In genomic region chr12:120356567-120357030, GRCh38 we compare ENCODE assay signal across 8 cellular contexts. TPM values are rescaled to one million over a fixed set of nuclear protein-coding genes. Genes with fewer than 3 reads are reported as not detected.
A peak's percentile ranks its signal among the peaks of the same experiment; 100 is the strongest.
DNase-seq lines count a peak whose midpoint lies in the region; ATAC-seq and TF ChIP-seq lines count a peak whose summit lies in the region.

No MANE protein-coding gene starts in this region.

- H3K27ac ChIP-seq in neutrophil (no peak overlapping the region), stomach (no peak overlapping the region)

- no peak for TF ChIP-seq POLR2A in stomach (IDR thresholded peaks at IDR 0.05)

- TF ChIP-seq CTCF in fibroblast of pulmonary artery (IDR thresholded peaks at IDR 0.05; ENCODE audit: low read length, missing control alignments) (peak; percentile 90), neutrophil (IDR thresholded peaks at IDR 0.05) (peak; percentile 70), stomach (IDR thresholded peaks at IDR 0.05) (peak in 6 of 7 experiments; percentile 68 to 93 (median 79))

- H3K27me3 ChIP-seq in neutrophil = peaks cover 47% of the 10 kb centered on the region
- H3K27me3 ChIP-seq in stomach = peaks cover 0 to 6% (median 5%) of the 10 kb centered on the region in 3 donors

- no peak for TF ChIP-seq EP300 in stomach (IDR thresholded peaks at IDR 0.05)

- no peak for ATAC-seq in HG02759 (IDR thresholded peaks at IDR 0.05; ENCODE audit: unreplicated experiment)

- H3K4me3 ChIP-seq in fibroblast of pulmonary artery (replicated peaks; ENCODE audit: low read depth, low read length) (no peak overlapping the region), neutrophil (ENCODE audit: low read depth in 1 of 2, low read length in 1 of 2) (no peak overlapping the region), stomach (no peak overlapping the region)

- intact Hi-C loops in stomach (cut with DNase I; ENCODE audit: low total_unique reads) = loop anchor here (5.0 kb wide), 1 partner anchor 71 kb away; no protein-coding TSS in a partner anchor

- H3K4me1 ChIP-seq in neutrophil (ENCODE audit: control insufficient read depth in 1 of 2, insufficient read depth in 1 of 2, low read depth in 1 of 2, low read length in 1 of 2) = no peaks in the 10 kb centered on the region
- peaks cover 5 to 12% (median 6%) of the 10 kb centered on the region in 4 donors for H3K4me1 ChIP-seq in stomach

- DNase-seq in DMS114 treated with DMSO at 0.1 percent for 48 hours (lab: John Stamatoyannopoulos, UW; ENCODE audit: unreplicated experiment) (peak; percentile 46), HuH-7 (ENCODE audit: low spot score) (peak; percentile 95), RPMI7951 (ENCODE audit: low read depth) (peak; percentile 91), activated T-helper 1 cell treated with Interleukin-2 at 50 U/mL for 16 hours (ENCODE audit: low read depth) (peak; percentile 53), fibroblast of pulmonary artery (ENCODE audit: low read depth) (peak; percentile 88), stomach (peak; percentile 78)

- H3K9me3 ChIP-seq in neutrophil = no peaks in the 10 kb centered on the region
- H3K9me3 ChIP-seq in stomach = no peaks in the 10 kb centered on the region

- H3K36me3 ChIP-seq in neutrophil (no peaks in the 10 kb centered on the region), stomach (peaks cover 0 to 9% (median 3%) of the 10 kb centered on the region in 4 donors)

- WGBS in stomach, 5 donors = 54 to 73% (median 67%) methylated on average over 13 of the region's 13 CpGs

RNA-seq across cellular contexts. Expression of gene MSI1, which starts 12.4 kb away (rescaled TPM):
- total RNA-seq in RPMI7951 (2014; rRNA removed; shearing (Covaris generic)) = not detected in 2 replicates
- 1 to 10 TPM in 1 of 5 donors, under 1 TPM in 2, not detected in 2; 0.58 to 7.1 (median 0.92) TPM for total RNA-seq in stomach
- polyA plus RNA-seq in stomach = 1 to 10 TPM in 2 of 3 donors, under 1 TPM in 1; 0.95 to 3.1 (median 2.3) TPM

RNA-seq across cellular contexts. Expression of gene PLA2G1B, which starts 29.0 kb away (rescaled TPM):
- 1.1 TPM in 1 of 2 replicates, not detected in the other for total RNA-seq in RPMI7951 (2014; rRNA removed; shearing (Covaris generic))
- not detected for total RNA-seq in stomach
- polyA plus RNA-seq in stomach = 10 to 100 TPM in 2 of 3 donors, 1 to 10 TPM in 1; 7.0 to 18.5 (median 10.2) TPM

RNA-seq across cellular contexts. Expression of gene SIRT4, which starts 54.5 kb away (rescaled TPM):
- 1.9 and 2.2 TPM in 2 replicates for total RNA-seq in RPMI7951 (2014; rRNA removed; shearing (Covaris generic))
- 1 to 10 TPM in 4 of 5 donors, not detected in 1; 2.8 to 6.2 (median 5.3) TPM for total RNA-seq in stomach
- polyA plus RNA-seq in stomach = 1 to 10 TPM in 2 of 3 donors, not detected in 1; 1.3 to 2.2 TPM
